Comparison of ENCODE assay signal across 16 cellular contexts in genomic region chr6:83221302-83221701, GRCh38. TPM values are rescaled to one million over a fixed set of nuclear protein-coding genes. Genes with fewer than 3 reads are reported as not detected.
A peak's percentile ranks its signal among the peaks of the same experiment; 100 is the strongest.
DNase-seq lines count a peak whose midpoint lies in the region; TF ChIP-seq lines count a peak whose summit lies in the region.
"Had no signal": no experiment of that assay in that cellular context is flagged by ENCODE, and none has a peak within 500 bp of the region (broad histone marks: within the 10 kb centered on the region; RNA-seq: fewer than 3 reads in every experiment).

No MANE protein-coding gene starts in this region.

- peaks cover 6% of the 10 kb centered on the region for H3K36me3 ChIP-seq in A673 (ENCODE audit: insufficient read depth, low read length, poor library complexity, severe bottlenecking)
- no peaks in the 10 kb centered on the region for H3K36me3 ChIP-seq in mesodermal cell (ENCODE audit: control insufficient read depth, insufficient read depth, low read length)
- no peaks in the 10 kb centered on the region for H3K36me3 ChIP-seq in Peyer's patch
- H3K36me3 ChIP-seq: SJCRH30 had no signal

- intact Hi-C loops in A673 (cut with micrococcal nuclease; ENCODE audit: unreplicated experiment): loop anchor here (10.0 kb wide), 1 partner anchor 373 kb away; no protein-coding TSS in a partner anchor

- CTCF ChIA-PET in A673 (lab: Charles Lee): interaction anchor here (0.7 to 1.2 kb wide), 2 partner anchors 290 to 298 kb away, joined by 3 to 4 read pairs; no protein-coding TSS in a partner anchor

- H3K27me3 ChIP-seq in A673 (replicated peaks; ENCODE audit: insufficient read depth, low read depth, low read length, poor library complexity): no peaks in the 10 kb centered on the region
- no peaks in the 10 kb centered on the region for H3K27me3 ChIP-seq in Peyer's patch
- H3K27me3 ChIP-seq: SJCRH30 had no signal

- TF ChIP-seq CTCF in A673 (conservative IDR thresholded peaks at IDR 0.05; ENCODE audit: low read depth, low read length) (no peak), choroid plexus epithelial cell (conservative IDR thresholded peaks at IDR 0.05; ENCODE audit: low read depth, low read length) (no peak), Peyer's patch (IDR thresholded peaks at IDR 0.05) (no peak)

- no peaks in the 10 kb centered on the region for H3K9me3 ChIP-seq in A673 (ENCODE audit: low read depth, low read length, poor library complexity, severe bottlenecking)
- no peaks in the 10 kb centered on the region for H3K9me3 ChIP-seq in mesodermal cell (ENCODE audit: control insufficient read depth, low read length)
- H3K9me3 ChIP-seq in Peyer's patch: no peaks in the 10 kb centered on the region
- H3K9me3 ChIP-seq: SJCRH30 had no signal

- BruUV-seq in A673 (replicated peaks; lab: Mats Ljungman, UMichigan): no TSS peak

- H3K27ac ChIP-seq in A673 (ENCODE audit: low read depth, low read length, poor library complexity, severe bottlenecking) (peak overlapping the region; percentile 37), mesodermal cell (ENCODE audit: low read depth, low read length, severe bottlenecking) (peak overlapping the region; percentile 73), Peyer's patch (no peak overlapping the region)
- H3K27ac ChIP-seq: HL-60, SJCRH30 had no signal

- DNase-seq in A673 (ENCODE audit: low spot score) (no peak), NCI-H226 (peak; percentile 87), choroid plexus epithelial cell (ENCODE audit: low read depth) (peak; percentile 56), NCI-H1436 (lab: John Stamatoyannopoulos, UW) (no peak), SIG-M5 (lab: John Stamatoyannopoulos, UW) (no peak), NK-92 (lab: John Stamatoyannopoulos, UW; ENCODE audit: unreplicated experiment) (no peak), Peyer's patch (no peak)
- DNase-seq: 8988T; Calu3; CD8-positive, alpha-beta T cell; H7; NCI-H1436 treated with DMSO at 0.1 percent for 48 hours; NK-92 treated with Interleukin-12 subunit alpha and Interleukin-12 subunit beta, amount 100 ng/mL, for 24 hours had no signal

- POLR2A ChIA-PET in A673 (lab: Charles Lee; ENCODE audit: low non-redundant PET): no interaction called here

- peaks cover 45% of the 10 kb centered on the region for H3K4me1 ChIP-seq in A673 (ENCODE audit: insufficient read depth, low read length, poor library complexity, severe bottlenecking)
- peaks cover 17% of the 10 kb centered on the region for H3K4me1 ChIP-seq in mesodermal cell (ENCODE audit: control insufficient read depth, insufficient read depth, low read length, poor library complexity, severe bottlenecking)
- no peaks in the 10 kb centered on the region for H3K4me1 ChIP-seq in Peyer's patch

- H3K4me3 ChIP-seq in A673 (ENCODE audit: low read depth, low read length, poor library complexity, severe bottlenecking) (no peak overlapping the region), choroid plexus epithelial cell (ENCODE audit: low read depth, low read length) (no peak overlapping the region), mesodermal cell (ENCODE audit: extremely low read depth, insufficient read depth, low read length, poor library complexity, severe bottlenecking) (no peak overlapping the region), Peyer's patch (no peak overlapping the region)
- H3K4me3 ChIP-seq: SJCRH30 had no signal

- no peak for TF ChIP-seq POLR2A in Peyer's patch (IDR thresholded peaks at IDR 0.05)

RNA-seq across cellular contexts. Expression of gene RWDD2A, which starts 28.1 kb away (rescaled TPM):
- 2.4 and 3.6 TPM in 2 replicates for total RNA-seq in A673 (2021)
- 7.0 TPM for polyA plus RNA-seq in mesodermal cell (2013, experiment 1 of 2)
- 6.6 TPM for polyA plus RNA-seq in mesodermal cell (2013, experiment 2 of 2)
- total RNA-seq in Peyer's patch: 1 to 10 TPM; 2.5 to 3.1 (median 2.7) TPM

RNA-seq across cellular contexts. Expression of gene PGM3, which starts 28.2 kb away (rescaled TPM):
- total RNA-seq in A673 (2021) (55.4 and 71.7 TPM in 2 replicates), Peyer's patch (10 to 100 TPM; 16.0 to 30.0 (median 26.1) TPM)
- 83.6 TPM for polyA plus RNA-seq in mesodermal cell (2013, experiment 1 of 2)
- polyA plus RNA-seq in mesodermal cell (2013, experiment 2 of 2): 90.7 TPM

Comparison
In these comparisons a context has a peak if more than half of its experiments do, and no peak if none do; other contexts are left out.
1. DNase-seq: peak in NCI-H226 (single experiment) and choroid plexus epithelial cell (single experiment); none in A673 (single experiment), NCI-H1436 (single experiment), SIG-M5 (single experiment), NK-92 (single experiment) and Peyer's patch (0 of 3).
2. H3K27ac ChIP-seq: peak in A673 (single experiment) and mesodermal cell (single experiment); none in Peyer's patch (0 of 4).